In genomic region chr2:188974184-188974583, GRCh38 we compare ENCODE assay signal across 9 cellular contexts. TPM values are rescaled to one million over a fixed set of nuclear protein-coding genes. Genes with fewer than 3 reads are reported as not detected.
A peak's percentile ranks its signal among the peaks of the same experiment; 100 is the strongest.
DNase-seq lines count a peak whose midpoint lies in the region; ATAC-seq, FAIRE-seq and TF ChIP-seq lines count a peak whose summit lies in the region.
"Had no signal": no experiment of that assay in that cellular context is flagged by ENCODE, and none has a peak within 500 bp of the region (broad histone marks: within the 10 kb centered on the region; RNA-seq: fewer than 3 reads in every experiment).

COL3A1 (plus strand) TSS chr2:188974373; CDS start chr2:188974490, 117 bp downstream.

- H3K9me3 ChIP-seq in HUES64 (ENCODE audit: insufficient read depth, low read depth, low read length) = no peaks in the 10 kb centered on the region
- no peaks in the 10 kb centered on the region for H3K9me3 ChIP-seq in thymus (ENCODE audit: control insufficient read depth)

- H3K4me1 ChIP-seq in HUES64 (ENCODE audit: insufficient read depth, low read length) (no peaks in the 10 kb centered on the region), thymus (ENCODE audit: control insufficient read depth, insufficient read depth, low read length) (no peaks in the 10 kb centered on the region)

- H3K4me1 Mint-ChIP-seq in mesothelial cell of epicardium = peaks cover 47% of the 10 kb centered on the region
- H3K4me1 Mint-ChIP-seq in activated CD4-positive, alpha-beta T cell treated with anti-CD3 and anti-CD28 coated beads for 36 hours = peaks cover 12% of the 10 kb centered on the region

- POLR2A ChIA-PET in activated CD4-positive, alpha-beta T cell treated with anti-CD3 and anti-CD28 coated beads for 36 hours (lab: Charles Lee) = interaction anchor here (0.8 kb wide), 1 partner anchor 438 kb away, joined by 4 read pairs; no protein-coding TSS in a partner anchor

- H3K27me3 Mint-ChIP-seq in mesothelial cell of epicardium (ENCODE audit: low read depth) = no peaks in the 10 kb centered on the region
- peaks cover 15% of the 10 kb centered on the region for H3K27me3 Mint-ChIP-seq in activated CD4-positive, alpha-beta T cell treated with anti-CD3 and anti-CD28 coated beads for 36 hours

- peak; percentile 94 for FAIRE-seq in endometrium (lab: Jason Lieb, UNC)

- peak within 1 kb of the TSS; percentile 93 for H3K4me3 Mint-ChIP-seq in mesothelial cell of epicardium
- no peak within 1 kb of the TSS for H3K4me3 Mint-ChIP-seq in activated CD4-positive, alpha-beta T cell treated with anti-CD3 and anti-CD28 coated beads for 36 hours

- ATAC-seq in GM18520 (IDR thresholded peaks at IDR 0.05; ENCODE audit: unreplicated experiment) (no peak), HG03342 (IDR thresholded peaks at IDR 0.05; ENCODE audit: unreplicated experiment) (no peak)
- no peak for ATAC-seq in activated CD4-positive, alpha-beta T cell treated with anti-CD3 and anti-CD28 coated beads for 36 hours

- H3K4me3 ChIP-seq in HUES64 (ENCODE audit: low read length) = peak within 1 kb of the TSS; percentile 30; the same call in 1 of the 2 replicates
- no peak within 1 kb of the TSS for H3K4me3 ChIP-seq in thymus (ENCODE audit: low read length)

- H3K36me3 Mint-ChIP-seq in mesothelial cell of epicardium = peaks cover 6% of the 10 kb centered on the region
- no peaks in the 10 kb centered on the region for H3K36me3 Mint-ChIP-seq in activated CD4-positive, alpha-beta T cell treated with anti-CD3 and anti-CD28 coated beads for 36 hours (ENCODE audit: low read depth)

- H3K27ac ChIP-seq in HUES64 (ENCODE audit: low read depth, low read length) (no peak within 1 kb of the TSS), thymus (ENCODE audit: low read depth) (no peak within 1 kb of the TSS)

- no peaks in the 10 kb centered on the region for H3K27me3 ChIP-seq in HUES64 (ENCODE audit: insufficient read depth, low read length)
- H3K27me3 ChIP-seq in thymus (ENCODE audit: control insufficient read depth, insufficient read depth) = no peaks in the 10 kb centered on the region

- peak within 1 kb of the TSS; percentile 37; the same call in 1 of the 2 replicates for H3K9ac ChIP-seq in HUES64 (ENCODE audit: low read depth, low read length)

- no peak for TF ChIP-seq CTCF in mesothelial cell of epicardium (IDR thresholded peaks at IDR 0.05; ENCODE audit: unreplicated experiment)

- intact Hi-C loops in activated CD4-positive, alpha-beta T cell treated with anti-CD3 and anti-CD28 coated beads for 36 hours (cut with DNase I, micrococcal nuclease) = no loop called here

- H3K27ac Mint-ChIP-seq in mesothelial cell of epicardium = peak within 1 kb of the TSS; percentile 98
- H3K27ac Mint-ChIP-seq in activated CD4-positive, alpha-beta T cell treated with anti-CD3 and anti-CD28 coated beads for 36 hours = no peak within 1 kb of the TSS

- no peaks in the 10 kb centered on the region for H3K9me3 Mint-ChIP-seq in mesothelial cell of epicardium
- no peaks in the 10 kb centered on the region for H3K9me3 Mint-ChIP-seq in activated CD4-positive, alpha-beta T cell treated with anti-CD3 and anti-CD28 coated beads for 36 hours (ENCODE audit: low read depth)

- DNase-seq in mesothelial cell of epicardium (ENCODE audit: low spot score in 2 of 2, unreplicated experiment in 2 of 2) (peak in 1 of 2 experiments; percentile 53), NCI-H510A treated with DMSO at 0.1 percent for 48 hours (lab: John Stamatoyannopoulos, UW) (no peak)
- DNase-seq in activated CD4-positive, alpha-beta T cell treated with anti-CD3 and anti-CD28 coated beads for 36 hours = no peak
- DNase-seq: NCI-H1436 treated with DMSO at 0.1 percent for 48 hours had no signal

- CTCF ChIA-PET in activated CD4-positive, alpha-beta T cell treated with anti-CD3 and anti-CD28 coated beads for 36 hours (lab: Charles Lee) = no interaction called here

- no peaks in the 10 kb centered on the region for H3K36me3 ChIP-seq in HUES64 (ENCODE audit: insufficient read depth, low read length)
- no peaks in the 10 kb centered on the region for H3K36me3 ChIP-seq in thymus (ENCODE audit: control insufficient read depth, insufficient read depth)

- WGBS in HUES64 = 78% methylated on average over 3 of the region's 4 CpGs
- 86% methylated on average over 4 of the region's 4 CpGs for WGBS in thymus

RNA-seq across cellular contexts. Expression of gene COL3A1, which starts in this region (rescaled TPM):
- 6.7 TPM for polyA plus RNA-seq in HUES64 (2013, experiment 1 of 2)
- polyA plus RNA-seq in HUES64 (2013, experiment 2 of 2) = 8.6 TPM
- 7,569 to 7,691 TPM (median 7,584 TPM) in 3 replicates for total RNA-seq in mesothelial cell of epicardium
- 48.2 TPM for polyA plus RNA-seq in thymus
- total RNA-seq in activated CD4-positive, alpha-beta T cell treated with anti-CD3 and anti-CD28 coated beads for 36 hours = under 1 TPM; 0.05 to 0.12 TPM

Comparison
In these comparisons a context has a peak if more than half of its experiments do, and no peak if none do; other contexts are left out.
1. RNA of gene COL3A1 (total RNA-seq): 7,569 to 7,691 TPM in mesothelial cell of epicardium; 0.05 to 0.12 TPM in activated CD4-positive, alpha-beta T cell treated with anti-CD3 and anti-CD28 coated beads for 36 hours; every median in the first group is over 1,000 times any median in the second.